Comparison of ENCODE assay signal across 35 cellular contexts in genomic region chr9:28014212-28014611, GRCh38.
"Had no signal": no experiment of that assay in that cellular context is flagged by ENCODE, and none has a peak within 500 bp of the region (broad histone marks: within the 10 kb centered on the region; RNA-seq: fewer than 3 reads in every experiment).

No MANE protein-coding gene starts in this region.

- H3K4me1 Mint-ChIP-seq: activated CD4-positive, alpha-beta memory T cell treated with anti-CD3 and anti-CD28 coated beads, Interleukin-2, amount 10 ng/mL, durations not matched to agents 7 days and 5 days; activated CD8-positive, alpha-beta memory T cell treated with anti-CD3 and anti-CD28 coated beads, Interleukin-2, amount 10 ng/mL, durations not matched to agents 7 days and 5 days; activated naive CD8-positive, alpha-beta T cell treated with anti-CD3 and anti-CD28 coated beads for 36 hours; central memory CD8-positive, alpha-beta T cell had no signal

- H3K27me3 Mint-ChIP-seq: activated CD4-positive, alpha-beta memory T cell treated with anti-CD3 and anti-CD28 coated beads, Interleukin-2, amount 10 ng/mL, durations not matched to agents 7 days and 5 days; activated CD8-positive, alpha-beta memory T cell treated with anti-CD3 and anti-CD28 coated beads, Interleukin-2, amount 10 ng/mL, durations not matched to agents 7 days and 5 days; central memory CD8-positive, alpha-beta T cell had no signal

- H3K4me3 ChIP-seq: MG63, Peyer's patch, SJSA1 had no signal

- H3K27ac ChIP-seq: brain microvascular endothelial cell, Peyer's patch, SJSA1, WERI-Rb-1 had no signal

- H3K27ac Mint-ChIP-seq: activated CD4-positive, alpha-beta memory T cell treated with anti-CD3 and anti-CD28 coated beads, Interleukin-2, amount 10 ng/mL, durations not matched to agents 7 days and 5 days; activated CD8-positive, alpha-beta memory T cell treated with anti-CD3 and anti-CD28 coated beads, Interleukin-2, amount 10 ng/mL, durations not matched to agents 7 days and 5 days; activated naive CD8-positive, alpha-beta T cell treated with anti-CD3 and anti-CD28 coated beads for 36 hours had no signal

- H3K9me3 Mint-ChIP-seq: activated CD4-positive, alpha-beta memory T cell treated with anti-CD3 and anti-CD28 coated beads, Interleukin-2, amount 10 ng/mL, durations not matched to agents 7 days and 5 days; activated naive CD8-positive, alpha-beta T cell treated with anti-CD3 and anti-CD28 coated beads for 36 hours had no signal

- H3K36me3 Mint-ChIP-seq: activated CD8-positive, alpha-beta memory T cell treated with anti-CD3 and anti-CD28 coated beads, Interleukin-2, amount 10 ng/mL, durations not matched to agents 7 days and 5 days; activated naive CD8-positive, alpha-beta T cell treated with anti-CD3 and anti-CD28 coated beads for 36 hours had no signal

- H3K4me3 Mint-ChIP-seq: activated CD4-positive, alpha-beta memory T cell treated with anti-CD3 and anti-CD28 coated beads, Interleukin-2, amount 10 ng/mL, durations not matched to agents 7 days and 5 days; activated CD8-positive, alpha-beta memory T cell treated with anti-CD3 and anti-CD28 coated beads, Interleukin-2, amount 10 ng/mL, durations not matched to agents 7 days and 5 days; activated naive CD8-positive, alpha-beta T cell treated with anti-CD3 and anti-CD28 coated beads for 36 hours; central memory CD8-positive, alpha-beta T cell had no signal

- H3K4me1 ChIP-seq: Peyer's patch, SJSA1 had no signal

- H3K9me3 ChIP-seq: MG63, Peyer's patch, SJSA1 had no signal

- H3K36me3 ChIP-seq: brain microvascular endothelial cell, MG63, Peyer's patch, SJSA1, WERI-Rb-1 had no signal

- DNase-seq: activated CD4-positive, alpha-beta memory T cell treated with anti-CD3 and anti-CD28 coated beads, Interleukin-2, amount 10 ng/mL, durations not matched to agents 7 days and 5 days; activated CD4-positive, alpha-beta T cell treated with anti-CD3 and anti-CD28 coated beads for 1 hour; activated CD4-positive, alpha-beta T cell treated with anti-CD3 and anti-CD28 coated beads for 48 hours; activated CD4-positive, CD25-positive, alpha-beta regulatory T cell; activated CD8-positive, alpha-beta memory T cell treated with anti-CD3 and anti-CD28 coated beads for 24 hours; activated CD8-positive, alpha-beta memory T cell treated with anti-CD3 and anti-CD28 coated beads, Interleukin-2, amount 10 ng/mL, durations not matched to agents 7 days and 5 days; activated CD8-positive, alpha-beta memory T cell treated with anti-CD3 and anti-CD28 coated beads, Interleukin-2, amount 50 U/mL, for 48 hours; activated effector memory CD4-positive, alpha-beta T cell treated with Interleukin-2 at 50 U/mL for 16 hours; activated naive CD4-positive, alpha-beta T cell treated with anti-CD3 and anti-CD28 coated beads, Interleukin-2, amount 50 U/mL, for 16 hours; activated naive CD8-positive, alpha-beta T cell treated with anti-CD3 and anti-CD28 coated beads for 36 hours; activated T-cell treated with anti-CD3 and anti-CD28 coated beads, Interleukin-2, amount 50 U/mL, for 48 hours; amniotic stem cell; aorta; brain microvascular endothelial cell; Kasumi-1; KG1; MG63; NCI-H1048; NCI-H1694 treated with DMSO at 0.1 percent for 48 hours; NCI-H2029; NCI-H510A; NCI-H526; NCI-H82; NK-92 treated with Interleukin-12 subunit alpha and Interleukin-12 subunit beta, amount 100 ng/mL, for 24 hours; PC-3; Peyer's patch; RPMI8226; SHP77 treated with DMSO at 0.1 percent for 48 hours; SW 1271; T-helper 1 cell; T-helper 2 cell; T1000; WERI-Rb-1 had no signal

- H3K27me3 ChIP-seq: brain microvascular endothelial cell, MG63, Peyer's patch, SJSA1 had no signal
